1 cellular context compared by ENCODE assay signal in the genomic region with DNA sequence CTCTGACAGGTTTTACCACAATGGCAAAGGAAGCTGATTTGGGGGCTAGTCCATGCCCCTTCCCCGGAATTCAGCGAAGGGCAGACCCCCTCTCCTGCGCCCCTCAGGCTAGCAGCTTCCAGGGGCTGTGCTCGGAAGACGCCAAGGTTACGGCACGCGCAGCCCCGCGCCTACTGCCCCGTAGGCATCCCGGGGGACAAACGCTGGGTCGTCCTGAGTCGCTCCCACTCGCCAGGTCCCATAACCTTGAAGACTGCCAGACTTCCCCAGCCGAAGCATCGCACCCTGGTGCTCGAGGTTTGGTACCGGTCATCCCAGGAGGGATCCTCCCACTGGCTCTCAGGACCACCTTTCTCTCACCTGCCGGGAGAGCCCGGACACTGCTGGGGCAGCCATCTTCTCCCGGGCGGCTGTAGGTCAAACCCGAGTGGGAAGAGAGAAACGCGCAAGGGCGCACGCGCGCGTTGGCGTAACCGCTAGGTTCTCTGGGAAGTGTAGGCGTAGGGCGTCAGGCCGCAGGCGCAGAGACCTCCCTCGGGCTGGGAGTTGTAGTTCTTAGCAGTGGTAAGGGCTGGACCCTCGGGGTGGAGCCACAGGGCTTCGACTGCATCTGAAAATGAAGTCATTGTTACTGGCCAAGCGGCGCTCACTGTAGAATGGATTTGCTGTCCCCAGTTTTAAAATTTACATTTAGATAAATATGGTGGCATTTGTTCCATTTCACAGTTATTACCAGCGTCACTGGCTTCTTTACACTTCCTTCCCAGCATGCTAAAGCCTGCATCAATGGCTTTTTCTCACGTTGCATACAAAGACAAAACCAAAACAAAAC.
TF ChIP-seq lines count a peak whose summit lies in the region.

A gene with protein sequence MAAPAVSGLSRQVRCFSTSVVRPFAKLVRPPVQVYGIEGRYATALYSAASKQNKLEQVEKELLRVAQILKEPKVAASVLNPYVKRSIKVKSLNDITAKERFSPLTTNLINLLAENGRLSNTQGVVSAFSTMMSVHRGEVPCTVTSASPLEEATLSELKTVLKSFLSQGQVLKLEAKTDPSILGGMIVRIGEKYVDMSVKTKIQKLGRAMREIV (minus strand): TSS at position 437 of the 832 bp plus-strand sequence. CDS start 41 bp downstream, at position 396.

TF ChIP-seq in K562, 482 proteins besides CTCF, POLR2A, EP300 and RAD21 (continued from another document and continues in another):
- TF ChIP-seq, protein P1, sequence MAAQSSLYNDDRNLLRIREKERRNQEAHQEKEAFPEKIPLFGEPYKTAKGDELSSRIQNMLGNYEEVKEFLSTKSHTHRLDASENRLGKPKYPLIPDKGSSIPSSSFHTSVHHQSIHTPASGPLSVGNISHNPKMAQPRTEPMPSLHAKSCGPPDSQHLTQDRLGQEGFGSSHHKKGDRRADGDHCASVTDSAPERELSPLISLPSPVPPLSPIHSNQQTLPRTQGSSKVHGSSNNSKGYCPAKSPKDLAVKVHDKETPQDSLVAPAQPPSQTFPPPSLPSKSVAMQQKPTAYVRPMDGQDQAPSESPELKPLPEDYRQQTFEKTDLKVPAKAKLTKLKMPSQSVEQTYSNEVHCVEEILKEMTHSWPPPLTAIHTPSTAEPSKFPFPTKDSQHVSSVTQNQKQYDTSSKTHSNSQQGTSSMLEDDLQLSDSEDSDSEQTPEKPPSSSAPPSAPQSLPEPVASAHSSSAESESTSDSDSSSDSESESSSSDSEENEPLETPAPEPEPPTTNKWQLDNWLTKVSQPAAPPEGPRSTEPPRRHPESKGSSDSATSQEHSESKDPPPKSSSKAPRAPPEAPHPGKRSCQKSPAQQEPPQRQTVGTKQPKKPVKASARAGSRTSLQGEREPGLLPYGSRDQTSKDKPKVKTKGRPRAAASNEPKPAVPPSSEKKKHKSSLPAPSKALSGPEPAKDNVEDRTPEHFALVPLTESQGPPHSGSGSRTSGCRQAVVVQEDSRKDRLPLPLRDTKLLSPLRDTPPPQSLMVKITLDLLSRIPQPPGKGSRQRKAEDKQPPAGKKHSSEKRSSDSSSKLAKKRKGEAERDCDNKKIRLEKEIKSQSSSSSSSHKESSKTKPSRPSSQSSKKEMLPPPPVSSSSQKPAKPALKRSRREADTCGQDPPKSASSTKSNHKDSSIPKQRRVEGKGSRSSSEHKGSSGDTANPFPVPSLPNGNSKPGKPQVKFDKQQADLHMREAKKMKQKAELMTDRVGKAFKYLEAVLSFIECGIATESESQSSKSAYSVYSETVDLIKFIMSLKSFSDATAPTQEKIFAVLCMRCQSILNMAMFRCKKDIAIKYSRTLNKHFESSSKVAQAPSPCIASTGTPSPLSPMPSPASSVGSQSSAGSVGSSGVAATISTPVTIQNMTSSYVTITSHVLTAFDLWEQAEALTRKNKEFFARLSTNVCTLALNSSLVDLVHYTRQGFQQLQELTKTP (IDR thresholded peaks at IDR 0.05; ENCODE audit: low read depth in 1 of 2, partially characterized antibody in 2 of 2): peak; percentile 30 to 97
- TF ChIP-seq SAP30 (IDR thresholded peaks at IDR 0.05; ENCODE audit: borderline replicate concordance, insufficient read depth, low read depth, low read length, poor library complexity, severe bottlenecking) (peak; percentile 79), ZNF124 (CRISPR knock-in tag; IDR thresholded peaks at IDR 0.05) (no peak), NFE2L1 (tag; IDR thresholded peaks at IDR 0.05; ENCODE audit: borderline replicate concordance, low read depth) (no peak), MBD2 (IDR thresholded peaks at IDR 0.05; ENCODE audit: borderline replicate concordance, low read depth) (peak; percentile 91), SRF (CRISPR knock-in tag; IDR thresholded peaks at IDR 0.05) (no peak), CXXC5 (CRISPR knock-in tag; IDR thresholded peaks at IDR 0.05) (peak; percentile 82), FOXP1 (CRISPR knock-in tag; IDR thresholded peaks at IDR 0.05) (peak; percentile 70; the same call in 1 of the 2 replicates), EHMT2 (IDR thresholded peaks at IDR 0.05) (no peak), FOXK2 (conservative IDR thresholded peaks at IDR 0.05 in 1 of 2, IDR thresholded peaks at IDR 0.05 in 1 of 2; ENCODE audit: low read depth in 2 of 2) (peak; percentile 73 to 76; a peak in 3 of 4 replicates), ZNF766 (CRISPR knock-in tag; conservative IDR thresholded peaks at IDR 0.05) (peak; percentile 78), E2F3 (CRISPR knock-in tag; IDR thresholded peaks at IDR 0.05) (no peak), GTF2E2 (tag; IDR thresholded peaks at IDR 0.05) (peak; percentile 93), MED1 (CRISPR knock-in tag; IDR thresholded peaks at IDR 0.05; ENCODE audit: borderline replicate concordance) (no peak), MYC (IDR thresholded peaks at IDR 0.05; ENCODE audit: low read depth, low read length) (no peak; the same call in 1 of the 2 replicates), MYC (CRISPR knock-in tag; IDR thresholded peaks at IDR 0.05; ENCODE audit: borderline replicate concordance, low read depth) (peak; percentile 76; the same call in 1 of the 2 replicates), PML (IDR thresholded peaks at IDR 0.05; ENCODE audit: low read length) (peak; percentile 94), THRAP3 (IDR thresholded peaks at IDR 0.05; ENCODE audit: borderline replicate concordance) (no peak), POLR2G (IDR thresholded peaks at IDR 0.05; ENCODE audit: low read depth, low read length) (peak; percentile 99), NR4A1 (CRISPR knock-in tag; IDR thresholded peaks at IDR 0.05) (no peak), NR4A1 (tag; IDR thresholded peaks at IDR 0.05) (no peak), ZNF644 (tag; IDR thresholded peaks at IDR 0.05; ENCODE audit: low read depth) (0 out of 2 replicates have a peak, but pooled peaks have one; percentile 59), PTTG1 (tag; IDR thresholded peaks at IDR 0.05; ENCODE audit: low read depth) (no peak), KLF6 (CRISPR knock-in tag; IDR thresholded peaks at IDR 0.05; ENCODE audit: borderline replicate concordance) (no peak), ZNF583 (CRISPR knock-in tag; IDR thresholded peaks at IDR 0.05) (no peak), CTBP1 (IDR thresholded peaks at IDR 0.05; ENCODE audit: borderline replicate concordance) (peak; percentile 81), GABPA (tag; conservative IDR thresholded peaks at IDR 0.05; ENCODE audit: low read depth) (0 out of 2 replicates have a peak, but pooled peaks have one; percentile 25), RBFOX2 (IDR thresholded peaks at IDR 0.05; ENCODE audit: low read depth, low read length) (peak; percentile 99), HCFC1 (IDR thresholded peaks at IDR 0.05; ENCODE audit: low read depth, low read length) (peak; percentile 100), ZEB2 (IDR thresholded peaks at IDR 0.05) (0 out of 2 replicates have a peak, but pooled peaks have one; percentile 34), KDM5B (IDR thresholded peaks at IDR 0.05; ENCODE audit: insufficient replicate concordance, low read depth, low read length) (peak; percentile 98), ZNF76 (CRISPR knock-in tag; IDR thresholded peaks at IDR 0.05; ENCODE audit: borderline replicate concordance) (0 out of 2 replicates have a peak, but pooled peaks have one; percentile 21), ELF2 (CRISPR knock-in tag; IDR thresholded peaks at IDR 0.05) (0 out of 2 replicates have a peak, but pooled peaks have one; percentile 9), SIN3B (IDR thresholded peaks at IDR 0.05; ENCODE audit: low read depth) (peak; percentile 81)
- TF ChIP-seq, protein P2, sequence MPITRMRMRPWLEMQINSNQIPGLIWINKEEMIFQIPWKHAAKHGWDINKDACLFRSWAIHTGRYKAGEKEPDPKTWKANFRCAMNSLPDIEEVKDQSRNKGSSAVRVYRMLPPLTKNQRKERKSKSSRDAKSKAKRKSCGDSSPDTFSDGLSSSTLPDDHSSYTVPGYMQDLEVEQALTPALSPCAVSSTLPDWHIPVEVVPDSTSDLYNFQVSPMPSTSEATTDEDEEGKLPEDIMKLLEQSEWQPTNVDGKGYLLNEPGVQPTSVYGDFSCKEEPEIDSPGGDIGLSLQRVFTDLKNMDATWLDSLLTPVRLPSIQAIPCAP (CRISPR knock-in tag; IDR thresholded peaks at IDR 0.05; ENCODE audit: borderline replicate concordance): 0 out of 2 replicates have a peak, but pooled peaks have one; percentile 33
- TF ChIP-seq, protein P3, sequence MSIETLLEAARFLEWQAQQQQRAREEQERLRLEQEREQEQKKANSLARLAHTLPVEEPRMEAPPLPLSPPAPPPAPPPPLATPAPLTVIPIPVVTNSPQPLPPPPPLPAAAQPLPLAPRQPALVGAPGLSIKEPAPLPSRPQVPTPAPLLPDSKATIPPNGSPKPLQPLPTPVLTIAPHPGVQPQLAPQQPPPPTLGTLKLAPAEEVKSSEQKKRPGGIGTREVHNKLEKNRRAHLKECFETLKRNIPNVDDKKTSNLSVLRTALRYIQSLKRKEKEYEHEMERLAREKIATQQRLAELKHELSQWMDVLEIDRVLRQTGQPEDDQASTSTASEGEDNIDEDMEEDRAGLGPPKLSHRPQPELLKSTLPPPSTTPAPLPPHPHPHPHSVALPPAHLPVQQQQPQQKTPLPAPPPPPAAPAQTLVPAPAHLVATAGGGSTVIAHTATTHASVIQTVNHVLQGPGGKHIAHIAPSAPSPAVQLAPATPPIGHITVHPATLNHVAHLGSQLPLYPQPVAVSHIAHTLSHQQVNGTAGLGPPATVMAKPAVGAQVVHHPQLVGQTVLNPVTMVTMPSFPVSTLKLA (conservative IDR thresholded peaks at IDR 0.05): peak; percentile 16 to 76; a peak in 2 of 4 replicates
- TF ChIP-seq, protein P4, sequence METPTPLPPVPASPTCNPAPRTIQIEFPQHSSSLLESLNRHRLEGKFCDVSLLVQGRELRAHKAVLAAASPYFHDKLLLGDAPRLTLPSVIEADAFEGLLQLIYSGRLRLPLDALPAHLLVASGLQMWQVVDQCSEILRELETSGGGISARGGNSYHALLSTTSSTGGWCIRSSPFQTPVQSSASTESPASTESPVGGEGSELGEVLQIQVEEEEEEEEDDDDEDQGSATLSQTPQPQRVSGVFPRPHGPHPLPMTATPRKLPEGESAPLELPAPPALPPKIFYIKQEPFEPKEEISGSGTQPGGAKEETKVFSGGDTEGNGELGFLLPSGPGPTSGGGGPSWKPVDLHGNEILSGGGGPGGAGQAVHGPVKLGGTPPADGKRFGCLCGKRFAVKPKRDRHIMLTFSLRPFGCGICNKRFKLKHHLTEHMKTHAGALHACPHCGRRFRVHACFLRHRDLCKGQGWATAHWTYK (CRISPR knock-in tag; IDR thresholded peaks at IDR 0.05): peak; percentile 76
- TF ChIP-seq, protein P5, sequence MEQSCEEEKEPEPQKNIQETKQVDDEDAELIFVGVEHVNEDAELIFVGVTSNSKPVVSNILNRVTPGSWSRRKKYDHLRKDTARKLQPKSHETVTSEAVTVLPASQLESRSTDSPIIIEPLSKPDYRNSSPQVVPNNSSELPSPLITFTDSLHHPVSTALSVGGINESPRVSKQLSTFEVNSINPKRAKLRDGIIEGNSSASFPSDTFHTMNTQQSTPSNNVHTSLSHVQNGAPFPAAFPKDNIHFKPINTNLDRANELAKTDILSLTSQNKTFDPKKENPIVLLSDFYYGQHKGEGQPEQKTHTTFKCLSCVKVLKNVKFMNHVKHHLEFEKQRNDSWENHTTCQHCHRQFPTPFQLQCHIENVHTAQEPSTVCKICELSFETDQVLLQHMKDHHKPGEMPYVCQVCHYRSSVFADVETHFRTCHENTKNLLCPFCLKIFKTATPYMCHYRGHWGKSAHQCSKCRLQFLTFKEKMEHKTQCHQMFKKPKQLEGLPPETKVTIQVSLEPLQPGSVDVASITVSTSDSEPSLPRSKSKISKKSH (CRISPR knock-in tag; IDR thresholded peaks at IDR 0.05): no peak
- TF ChIP-seq, protein P6, sequence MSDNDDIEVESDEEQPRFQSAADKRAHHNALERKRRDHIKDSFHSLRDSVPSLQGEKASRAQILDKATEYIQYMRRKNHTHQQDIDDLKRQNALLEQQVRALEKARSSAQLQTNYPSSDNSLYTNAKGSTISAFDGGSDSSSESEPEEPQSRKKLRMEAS (CRISPR knock-in tag; IDR thresholded peaks at IDR 0.05): peak; percentile 65
- TF ChIP-seq, protein P7, sequence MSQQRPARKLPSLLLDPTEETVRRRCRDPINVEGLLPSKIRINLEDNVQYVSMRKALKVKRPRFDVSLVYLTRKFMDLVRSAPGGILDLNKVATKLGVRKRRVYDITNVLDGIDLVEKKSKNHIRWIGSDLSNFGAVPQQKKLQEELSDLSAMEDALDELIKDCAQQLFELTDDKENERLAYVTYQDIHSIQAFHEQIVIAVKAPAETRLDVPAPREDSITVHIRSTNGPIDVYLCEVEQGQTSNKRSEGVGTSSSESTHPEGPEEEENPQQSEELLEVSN (IDR thresholded peaks at IDR 0.05; ENCODE audit: borderline replicate concordance in 1 of 2, extremely low read depth in 1 of 2, insufficient read depth in 1 of 2, insufficient read length in 1 of 2, low read depth in 1 of 2, low read length in 1 of 2, poor library complexity in 1 of 2, severe bottlenecking in 1 of 2): peak in 1 of 2 experiments; percentile 60
- TF ChIP-seq, protein P8, sequence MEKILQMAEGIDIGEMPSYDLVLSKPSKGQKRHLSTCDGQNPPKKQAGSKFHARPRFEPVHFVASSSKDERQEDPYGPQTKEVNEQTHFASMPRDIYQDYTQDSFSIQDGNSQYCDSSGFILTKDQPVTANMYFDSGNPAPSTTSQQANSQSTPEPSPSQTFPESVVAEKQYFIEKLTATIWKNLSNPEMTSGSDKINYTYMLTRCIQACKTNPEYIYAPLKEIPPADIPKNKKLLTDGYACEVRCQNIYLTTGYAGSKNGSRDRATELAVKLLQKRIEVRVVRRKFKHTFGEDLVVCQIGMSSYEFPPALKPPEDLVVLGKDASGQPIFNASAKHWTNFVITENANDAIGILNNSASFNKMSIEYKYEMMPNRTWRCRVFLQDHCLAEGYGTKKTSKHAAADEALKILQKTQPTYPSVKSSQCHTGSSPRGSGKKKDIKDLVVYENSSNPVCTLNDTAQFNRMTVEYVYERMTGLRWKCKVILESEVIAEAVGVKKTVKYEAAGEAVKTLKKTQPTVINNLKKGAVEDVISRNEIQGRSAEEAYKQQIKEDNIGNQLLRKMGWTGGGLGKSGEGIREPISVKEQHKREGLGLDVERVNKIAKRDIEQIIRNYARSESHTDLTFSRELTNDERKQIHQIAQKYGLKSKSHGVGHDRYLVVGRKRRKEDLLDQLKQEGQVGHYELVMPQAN (IDR thresholded peaks at IDR 0.05; ENCODE audit: borderline replicate concordance): peak; percentile 60
- TF ChIP-seq, protein P9, sequence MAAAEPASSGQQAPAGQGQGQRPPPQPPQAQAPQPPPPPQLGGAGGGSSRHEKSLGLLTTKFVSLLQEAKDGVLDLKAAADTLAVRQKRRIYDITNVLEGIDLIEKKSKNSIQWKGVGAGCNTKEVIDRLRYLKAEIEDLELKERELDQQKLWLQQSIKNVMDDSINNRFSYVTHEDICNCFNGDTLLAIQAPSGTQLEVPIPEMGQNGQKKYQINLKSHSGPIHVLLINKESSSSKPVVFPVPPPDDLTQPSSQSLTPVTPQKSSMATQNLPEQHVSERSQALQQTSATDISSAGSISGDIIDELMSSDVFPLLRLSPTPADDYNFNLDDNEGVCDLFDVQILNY (CRISPR knock-in tag; IDR thresholded peaks at IDR 0.05): no peak; the same call in 1 of the 2 replicates
